Comparison of ENCODE assay signal across 1 cellular context in genomic region chr2:142561656-142562055, GRCh38.
TF ChIP-seq lines count a peak whose summit lies in the region.

No MANE protein-coding gene starts in this region.

TF ChIP-seq in H1, 55 proteins besides CTCF, POLR2A, EP300 and RAD21:
- TF ChIP-seq CHD2 (IDR thresholded peaks at IDR 0.05; ENCODE audit: low read length) (no peak), MAFK (IDR thresholded peaks at IDR 0.05; ENCODE audit: low read depth, low read length) (no peak), GABPA (IDR thresholded peaks at IDR 0.05; ENCODE audit: borderline replicate concordance, insufficient read depth, low read length) (no peak), HDAC6 (IDR thresholded peaks at IDR 0.05; ENCODE audit: low read depth, low read length) (no peak), SP2 (IDR thresholded peaks at IDR 0.05; ENCODE audit: low read length) (no peak), EGR1 (IDR thresholded peaks at IDR 0.05; ENCODE audit: borderline replicate concordance, low read depth, low read length) (no peak), CTBP2 (IDR thresholded peaks at IDR 0.05; ENCODE audit: borderline replicate concordance, insufficient read depth, insufficient read length, low read length) (no peak), KDM4A (IDR thresholded peaks at IDR 0.05; ENCODE audit: low read depth, low read length, severe bottlenecking) (no peak), ASH2L (IDR thresholded peaks at IDR 0.05; ENCODE audit: low read length) (no peak), SP1 (IDR thresholded peaks at IDR 0.05; ENCODE audit: low read depth, low read length) (no peak), SIRT6 (IDR thresholded peaks at IDR 0.05; ENCODE audit: low read length) (no peak), EZH2 (IDR thresholded peaks at IDR 0.05; ENCODE audit: low read depth, low read length, severe bottlenecking) (no peak), CHD1 (IDR thresholded peaks at IDR 0.05; ENCODE audit: low read depth, low read length) (no peak), RBBP5 (IDR thresholded peaks at IDR 0.05; ENCODE audit: borderline replicate concordance, low read depth, low read length) (no peak), CREB1 (IDR thresholded peaks at IDR 0.05) (no peak), NRF1 (IDR thresholded peaks at IDR 0.05; ENCODE audit: low read depth, low read length) (no peak), SRF (IDR thresholded peaks at IDR 0.05; ENCODE audit: low read depth, low read length) (no peak), TEAD4 (IDR thresholded peaks at IDR 0.05; ENCODE audit: low read depth, low read length) (no peak)
- TF ChIP-seq, protein P1, sequence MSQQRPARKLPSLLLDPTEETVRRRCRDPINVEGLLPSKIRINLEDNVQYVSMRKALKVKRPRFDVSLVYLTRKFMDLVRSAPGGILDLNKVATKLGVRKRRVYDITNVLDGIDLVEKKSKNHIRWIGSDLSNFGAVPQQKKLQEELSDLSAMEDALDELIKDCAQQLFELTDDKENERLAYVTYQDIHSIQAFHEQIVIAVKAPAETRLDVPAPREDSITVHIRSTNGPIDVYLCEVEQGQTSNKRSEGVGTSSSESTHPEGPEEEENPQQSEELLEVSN (IDR thresholded peaks at IDR 0.05), result no peak
- TF ChIP-seq, protein P2, sequence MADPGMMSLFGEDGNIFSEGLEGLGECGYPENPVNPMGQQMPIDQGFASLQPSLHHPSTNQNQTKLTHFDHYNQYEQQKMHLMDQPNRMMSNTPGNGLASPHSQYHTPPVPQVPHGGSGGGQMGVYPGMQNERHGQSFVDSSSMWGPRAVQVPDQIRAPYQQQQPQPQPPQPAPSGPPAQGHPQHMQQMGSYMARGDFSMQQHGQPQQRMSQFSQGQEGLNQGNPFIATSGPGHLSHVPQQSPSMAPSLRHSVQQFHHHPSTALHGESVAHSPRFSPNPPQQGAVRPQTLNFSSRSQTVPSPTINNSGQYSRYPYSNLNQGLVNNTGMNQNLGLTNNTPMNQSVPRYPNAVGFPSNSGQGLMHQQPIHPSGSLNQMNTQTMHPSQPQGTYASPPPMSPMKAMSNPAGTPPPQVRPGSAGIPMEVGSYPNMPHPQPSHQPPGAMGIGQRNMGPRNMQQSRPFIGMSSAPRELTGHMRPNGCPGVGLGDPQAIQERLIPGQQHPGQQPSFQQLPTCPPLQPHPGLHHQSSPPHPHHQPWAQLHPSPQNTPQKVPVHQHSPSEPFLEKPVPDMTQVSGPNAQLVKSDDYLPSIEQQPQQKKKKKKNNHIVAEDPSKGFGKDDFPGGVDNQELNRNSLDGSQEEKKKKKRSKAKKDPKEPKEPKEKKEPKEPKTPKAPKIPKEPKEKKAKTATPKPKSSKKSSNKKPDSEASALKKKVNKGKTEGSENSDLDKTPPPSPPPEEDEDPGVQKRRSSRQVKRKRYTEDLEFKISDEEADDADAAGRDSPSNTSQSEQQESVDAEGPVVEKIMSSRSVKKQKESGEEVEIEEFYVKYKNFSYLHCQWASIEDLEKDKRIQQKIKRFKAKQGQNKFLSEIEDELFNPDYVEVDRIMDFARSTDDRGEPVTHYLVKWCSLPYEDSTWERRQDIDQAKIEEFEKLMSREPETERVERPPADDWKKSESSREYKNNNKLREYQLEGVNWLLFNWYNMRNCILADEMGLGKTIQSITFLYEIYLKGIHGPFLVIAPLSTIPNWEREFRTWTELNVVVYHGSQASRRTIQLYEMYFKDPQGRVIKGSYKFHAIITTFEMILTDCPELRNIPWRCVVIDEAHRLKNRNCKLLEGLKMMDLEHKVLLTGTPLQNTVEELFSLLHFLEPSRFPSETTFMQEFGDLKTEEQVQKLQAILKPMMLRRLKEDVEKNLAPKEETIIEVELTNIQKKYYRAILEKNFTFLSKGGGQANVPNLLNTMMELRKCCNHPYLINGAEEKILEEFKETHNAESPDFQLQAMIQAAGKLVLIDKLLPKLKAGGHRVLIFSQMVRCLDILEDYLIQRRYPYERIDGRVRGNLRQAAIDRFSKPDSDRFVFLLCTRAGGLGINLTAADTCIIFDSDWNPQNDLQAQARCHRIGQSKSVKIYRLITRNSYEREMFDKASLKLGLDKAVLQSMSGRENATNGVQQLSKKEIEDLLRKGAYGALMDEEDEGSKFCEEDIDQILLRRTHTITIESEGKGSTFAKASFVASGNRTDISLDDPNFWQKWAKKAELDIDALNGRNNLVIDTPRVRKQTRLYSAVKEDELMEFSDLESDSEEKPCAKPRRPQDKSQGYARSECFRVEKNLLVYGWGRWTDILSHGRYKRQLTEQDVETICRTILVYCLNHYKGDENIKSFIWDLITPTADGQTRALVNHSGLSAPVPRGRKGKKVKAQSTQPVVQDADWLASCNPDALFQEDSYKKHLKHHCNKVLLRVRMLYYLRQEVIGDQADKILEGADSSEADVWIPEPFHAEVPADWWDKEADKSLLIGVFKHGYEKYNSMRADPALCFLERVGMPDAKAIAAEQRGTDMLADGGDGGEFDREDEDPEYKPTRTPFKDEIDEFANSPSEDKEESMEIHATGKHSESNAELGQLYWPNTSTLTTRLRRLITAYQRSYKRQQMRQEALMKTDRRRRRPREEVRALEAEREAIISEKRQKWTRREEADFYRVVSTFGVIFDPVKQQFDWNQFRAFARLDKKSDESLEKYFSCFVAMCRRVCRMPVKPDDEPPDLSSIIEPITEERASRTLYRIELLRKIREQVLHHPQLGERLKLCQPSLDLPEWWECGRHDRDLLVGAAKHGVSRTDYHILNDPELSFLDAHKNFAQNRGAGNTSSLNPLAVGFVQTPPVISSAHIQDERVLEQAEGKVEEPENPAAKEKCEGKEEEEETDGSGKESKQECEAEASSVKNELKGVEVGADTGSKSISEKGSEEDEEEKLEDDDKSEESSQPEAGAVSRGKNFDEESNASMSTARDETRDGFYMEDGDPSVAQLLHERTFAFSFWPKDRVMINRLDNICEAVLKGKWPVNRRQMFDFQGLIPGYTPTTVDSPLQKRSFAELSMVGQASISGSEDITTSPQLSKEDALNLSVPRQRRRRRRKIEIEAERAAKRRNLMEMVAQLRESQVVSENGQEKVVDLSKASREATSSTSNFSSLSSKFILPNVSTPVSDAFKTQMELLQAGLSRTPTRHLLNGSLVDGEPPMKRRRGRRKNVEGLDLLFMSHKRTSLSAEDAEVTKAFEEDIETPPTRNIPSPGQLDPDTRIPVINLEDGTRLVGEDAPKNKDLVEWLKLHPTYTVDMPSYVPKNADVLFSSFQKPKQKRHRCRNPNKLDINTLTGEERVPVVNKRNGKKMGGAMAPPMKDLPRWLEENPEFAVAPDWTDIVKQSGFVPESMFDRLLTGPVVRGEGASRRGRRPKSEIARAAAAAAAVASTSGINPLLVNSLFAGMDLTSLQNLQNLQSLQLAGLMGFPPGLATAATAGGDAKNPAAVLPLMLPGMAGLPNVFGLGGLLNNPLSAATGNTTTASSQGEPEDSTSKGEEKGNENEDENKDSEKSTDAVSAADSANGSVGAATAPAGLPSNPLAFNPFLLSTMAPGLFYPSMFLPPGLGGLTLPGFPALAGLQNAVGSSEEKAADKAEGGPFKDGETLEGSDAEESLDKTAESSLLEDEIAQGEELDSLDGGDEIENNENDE (IDR thresholded peaks at IDR 0.05; ENCODE audit: insufficient replicate concordance, low read length), result no peak
